Comparison of ENCODE assay signal across 8 cellular contexts in the genomic region with DNA sequence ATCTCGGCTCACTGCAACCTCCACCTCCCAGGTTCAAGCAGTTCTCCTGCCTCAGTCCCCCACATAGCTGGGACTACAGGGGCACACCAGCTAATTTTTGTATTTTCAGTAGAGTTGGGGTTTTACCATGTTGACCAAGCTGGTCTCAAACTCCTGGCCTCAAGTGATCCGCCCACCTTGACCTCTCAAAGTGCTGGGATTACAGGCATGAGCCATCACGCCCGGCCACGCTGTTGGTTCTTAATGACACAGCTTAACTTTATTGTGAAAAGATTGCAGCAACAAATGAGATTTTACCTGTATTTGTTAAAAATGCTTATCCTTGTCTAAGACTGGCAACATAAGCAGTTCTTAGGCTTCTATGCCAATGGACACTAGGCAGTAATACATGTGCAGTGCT. TPM values are rescaled to one million over a fixed set of nuclear protein-coding genes. Genes with fewer than 3 reads are reported as not detected.
A peak's percentile ranks its signal among the peaks of the same experiment; 100 is the strongest.
DNase-seq lines count a peak whose midpoint lies in the region; ATAC-seq and TF ChIP-seq lines count a peak whose summit lies in the region.
"Not testable (repeated sequence)": the region's sequence is repeated elsewhere in the genome, so short reads cannot be mapped to it uniquely, and the experiment has no call there.

No MANE protein-coding gene starts in this region.

- H3K4me3 Mint-ChIP-seq in activated CD4-positive, alpha-beta memory T cell treated with anti-CD3 and anti-CD28 coated beads for 36 hours: peak overlapping the region; percentile 93
- H3K4me3 Mint-ChIP-seq in activated naive CD8-positive, alpha-beta T cell treated with anti-CD3 and anti-CD28 coated beads, Interleukin-2, amount 50 U/mL, for 24 hours: peak overlapping the region; percentile 88
- peak overlapping the region; percentile 94 for H3K4me3 Mint-ChIP-seq in mesothelial cell of epicardium
- H3K4me3 Mint-ChIP-seq in type B pancreatic cell: peak overlapping the region; percentile 80

- H3K9me3 Mint-ChIP-seq in activated CD4-positive, alpha-beta memory T cell treated with anti-CD3 and anti-CD28 coated beads for 36 hours; activated naive CD8-positive, alpha-beta T cell treated with anti-CD3 and anti-CD28 coated beads, Interleukin-2, amount 50 U/mL, for 24 hours; mesothelial cell of epicardium; type B pancreatic cell: not testable (repeated sequence)

- H3K9ac ChIP-seq in PC-3 (ENCODE audit: low read length): not testable (repeated sequence)

- peak overlapping the region; percentile 49 for H3K27ac Mint-ChIP-seq in activated CD4-positive, alpha-beta memory T cell treated with anti-CD3 and anti-CD28 coated beads for 36 hours
- peak overlapping the region; percentile 40 for H3K27ac Mint-ChIP-seq in activated naive CD8-positive, alpha-beta T cell treated with anti-CD3 and anti-CD28 coated beads, Interleukin-2, amount 50 U/mL, for 24 hours
- H3K27ac Mint-ChIP-seq in mesothelial cell of epicardium (peak overlapping the region; percentile 66), type B pancreatic cell (peak overlapping the region; percentile 6)

- not testable (repeated sequence) for H4K20me1 ChIP-seq in DOHH2 (ENCODE audit: control insufficient read depth, insufficient read depth, low read depth, low read length)
- H4K20me1 ChIP-seq in PC-3 (ENCODE audit: low read length): peaks cover 27% of the 10 kb centered on the region

- peaks cover 51% of the 10 kb centered on the region for H3K4me1 Mint-ChIP-seq in activated CD4-positive, alpha-beta memory T cell treated with anti-CD3 and anti-CD28 coated beads for 36 hours (ENCODE audit: low read depth)
- H3K4me1 Mint-ChIP-seq in activated naive CD8-positive, alpha-beta T cell treated with anti-CD3 and anti-CD28 coated beads, Interleukin-2, amount 50 U/mL, for 24 hours: peaks cover 56% of the 10 kb centered on the region
- H3K4me1 Mint-ChIP-seq in mesothelial cell of epicardium (peaks cover 44% of the 10 kb centered on the region), type B pancreatic cell (ENCODE audit: unreplicated experiment) (peaks cover 38% of the 10 kb centered on the region)

- H3K9me2 ChIP-seq in DOHH2 (replicated peaks; ENCODE audit: control insufficient read depth, low read length); PC-3 (replicated peaks; ENCODE audit: low read length): not testable (repeated sequence)

- H3F3A ChIP-seq in DOHH2 (ENCODE audit: control insufficient read depth, insufficient read depth) (peaks cover 27% of the 10 kb centered on the region), PC-3 (ENCODE audit: low read length, unreplicated experiment) (peaks cover 11% of the 10 kb centered on the region)

- H3K4me3 ChIP-seq in DOHH2 (ENCODE audit: low read length); epithelial cell of esophagus (ENCODE audit: low read length): not testable (repeated sequence)
- H3K4me3 ChIP-seq in PC-3 (ENCODE audit: low read length): peak overlapping the region; percentile 81; the same call in 1 of the 2 replicates
- H3K4me3 ChIP-seq in psoas muscle: peak overlapping the region; percentile 93

- not testable (repeated sequence) for H3K27me3 Mint-ChIP-seq in activated CD4-positive, alpha-beta memory T cell treated with anti-CD3 and anti-CD28 coated beads for 36 hours; activated naive CD8-positive, alpha-beta T cell treated with anti-CD3 and anti-CD28 coated beads, Interleukin-2, amount 50 U/mL, for 24 hours; mesothelial cell of epicardium (ENCODE audit: low read depth); type B pancreatic cell

- H3K36me3 ChIP-seq in DOHH2 (ENCODE audit: control insufficient read depth, low read length) (peaks cover 32% of the 10 kb centered on the region), PC-3 (ENCODE audit: low read depth, low read length) (peaks cover 14% of the 10 kb centered on the region), psoas muscle (ENCODE audit: insufficient read depth in 1 of 2, low read depth in 1 of 2) (peaks cover 6 to 26% of the 10 kb centered on the region in 2 donors)

- H3K4me2 ChIP-seq in DOHH2 (ENCODE audit: low read length): peak overlapping the region; percentile 28
- H3K4me2 ChIP-seq in PC-3 (ENCODE audit: low read length): peak overlapping the region; percentile 86

- intact Hi-C loops in PC-3 (cut with micrococcal nuclease); psoas muscle (cut with DNase I): not testable (repeated sequence)
- intact Hi-C loops in activated CD4-positive, alpha-beta memory T cell treated with anti-CD3 and anti-CD28 coated beads for 36 hours (cut with micrococcal nuclease): loop anchor here (10.0 kb wide), 1 partner anchor 201 kb away; no protein-coding TSS in a partner anchor

- not testable (repeated sequence) for BruUV-seq in PC-3 (replicated peaks; lab: Mats Ljungman, UMichigan)

- POLR2A ChIA-PET in PC-3 (lab: Charles Lee; ENCODE audit: unreplicated experiment): interaction anchor here (0.6 to 0.7 kb wide), 2 partner anchors 31 to 663 kb away, joined by 5 to 7 read pairs; no protein-coding TSS in a partner anchor
- POLR2A ChIA-PET in activated CD4-positive, alpha-beta memory T cell treated with anti-CD3 and anti-CD28 coated beads for 36 hours (lab: Charles Lee): interaction anchor here (1.0 to 5.3 kb wide), 3 partner anchors 26 to 56 kb away, joined by 3 to 53 read pairs (median 50); a partner anchor contains a TSS

- H3K27ac ChIP-seq in DOHH2 (ENCODE audit: low read depth, low read length); PC-3 (ENCODE audit: low read length): not testable (repeated sequence)
- H3K27ac ChIP-seq in psoas muscle: peak overlapping the region; percentile 99

- not testable (repeated sequence) for H3K27me3 ChIP-seq in DOHH2 (ENCODE audit: control insufficient read depth, low read length); PC-3 (ENCODE audit: low read length); psoas muscle (ENCODE audit: insufficient read depth in 3 of 3, low read length in 2 of 3)

- H3K9me3 ChIP-seq in DOHH2 (ENCODE audit: control insufficient read depth, insufficient read depth, low read length); PC-3 (ENCODE audit: low read length); psoas muscle: not testable (repeated sequence)

- CTCF ChIA-PET in PC-3 (lab: Charles Lee): not testable (repeated sequence)
- CTCF ChIA-PET in activated CD4-positive, alpha-beta memory T cell treated with anti-CD3 and anti-CD28 coated beads for 36 hours (lab: Charles Lee): interaction anchor here (0.6 to 4.2 kb wide), 5 partner anchors 10 to 55 kb away, joined by 3 to 34 read pairs (median 3); a partner anchor contains a TSS

- peaks cover 35% of the 10 kb centered on the region for H3K36me3 Mint-ChIP-seq in activated CD4-positive, alpha-beta memory T cell treated with anti-CD3 and anti-CD28 coated beads for 36 hours
- peaks cover 34% of the 10 kb centered on the region for H3K36me3 Mint-ChIP-seq in activated naive CD8-positive, alpha-beta T cell treated with anti-CD3 and anti-CD28 coated beads, Interleukin-2, amount 50 U/mL, for 24 hours (ENCODE audit: low read depth)
- H3K36me3 Mint-ChIP-seq in mesothelial cell of epicardium (peaks cover 26% of the 10 kb centered on the region), type B pancreatic cell (peaks cover 39% of the 10 kb centered on the region)

- not testable (repeated sequence) for DNase-seq in PC-3; activated CD4-positive, alpha-beta memory T cell treated with anti-CD3 and anti-CD28 coated beads for 36 hours; activated naive CD8-positive, alpha-beta T cell treated with anti-CD3 and anti-CD28 coated beads, Interleukin-2, amount 50 U/mL, for 24 hours; mesothelial cell of epicardium (ENCODE audit: low spot score in 2 of 2, unreplicated experiment in 2 of 2); type B pancreatic cell (ENCODE audit: extremely low spot score, unreplicated experiment)
- DNase-seq in epithelial cell of esophagus (ENCODE audit: low read depth): peak; percentile 31
- peak in 1 of 2 donors; percentile 10 for DNase-seq in psoas muscle

- not testable (repeated sequence) for TF ChIP-seq CTCF in DOHH2 (IDR thresholded peaks at IDR 0.05; ENCODE audit: low read depth, low read length, poor library complexity, severe bottlenecking); PC-3 (conservative IDR thresholded peaks at IDR 0.05; ENCODE audit: low read depth, low read length); epithelial cell of esophagus (IDR thresholded peaks at IDR 0.05; ENCODE audit: insufficient read depth, low read depth, low read length, missing control alignments); mesothelial cell of epicardium (IDR thresholded peaks at IDR 0.05; ENCODE audit: unreplicated experiment); psoas muscle (IDR thresholded peaks at IDR 0.05); type B pancreatic cell (conservative IDR thresholded peaks at IDR 0.05)

- peaks cover 51% of the 10 kb centered on the region for H3K4me1 ChIP-seq in DOHH2 (ENCODE audit: control insufficient read depth, low read length)
- H3K4me1 ChIP-seq in PC-3 (ENCODE audit: insufficient read depth, low read length): peaks cover 24% of the 10 kb centered on the region
- H3K4me1 ChIP-seq in psoas muscle: peaks cover 22% of the 10 kb centered on the region

- not testable (repeated sequence) for H2AFZ ChIP-seq in PC-3 (ENCODE audit: low read length)

- ATAC-seq in PC-3; activated naive CD8-positive, alpha-beta T cell treated with anti-CD3 and anti-CD28 coated beads, Interleukin-2, amount 50 U/mL, for 24 hours; psoas muscle: not testable (repeated sequence)

- 69 to 87% (median 73%) methylated on average over 5 of the region's 5 CpGs for whole genome bisulfite sequencing in psoas muscle, 3 donors

- H3K79me2 ChIP-seq in DOHH2 (ENCODE audit: control insufficient read depth, low read length): peaks cover 27% of the 10 kb centered on the region
- peaks cover 27% of the 10 kb centered on the region for H3K79me2 ChIP-seq in PC-3 (ENCODE audit: low read length)

RNA-seq across cellular contexts. Expression of a gene that starts 2.9 kb away (rescaled TPM):
- total RNA-seq in PC-3 (2014; rRNA removed) (2,112 and 2,970 TPM in 2 replicates), mesothelial cell of epicardium (1,270 to 1,309 TPM (median 1,304 TPM) in 3 replicates), psoas muscle (1,000 to 10,000 TPM; 1,704 to 3,203 (median 2,212) TPM), type B pancreatic cell (ENCODE audit: low replicate concordance) (1,306 and 1,802 TPM in 2 replicates)
- 1,000 to 10,000 TPM; 1,695 to 1,771 TPM for total RNA-seq in activated CD4-positive, alpha-beta memory T cell treated with anti-CD3 and anti-CD28 coated beads for 36 hours
- polyA plus RNA-seq in psoas muscle: 1,000 to 10,000 TPM in 2 of 3 donors, 100 to 1,000 TPM in 1; 700 to 1,893 (median 1,030) TPM

RNA-seq across cellular contexts. Expression of a gene that starts 30.5 kb away (rescaled TPM):
- total RNA-seq in PC-3 (2014; rRNA removed) (not detected in 2 replicates), mesothelial cell of epicardium (98.7 to 107 TPM (median 102 TPM) in 3 replicates), psoas muscle (10 to 100 TPM; 29.6 to 44.3 (median 34.1) TPM), type B pancreatic cell (ENCODE audit: low replicate concordance) (42.9 and 152 TPM in 2 replicates)
- 10 to 100 TPM; 43.0 to 44.2 TPM for total RNA-seq in activated CD4-positive, alpha-beta memory T cell treated with anti-CD3 and anti-CD28 coated beads for 36 hours
- 10 to 100 TPM; 36.5 to 68.3 (median 42.6) TPM for polyA plus RNA-seq in psoas muscle

RNA-seq across cellular contexts. Expression of a gene that starts 31.6 kb away (rescaled TPM):
- total RNA-seq in PC-3 (2014; rRNA removed) (0.69 and 1.9 TPM in 2 replicates), mesothelial cell of epicardium (1.9 to 4.5 TPM (median 2.1 TPM) in 3 replicates), psoas muscle (10 to 100 TPM in 1 of 4 donors, 1 to 10 TPM in 3; 3.9 to 10.3 (median 6.7) TPM), type B pancreatic cell (ENCODE audit: low replicate concordance) (0.52 and 1.7 TPM in 2 replicates)
- total RNA-seq in activated CD4-positive, alpha-beta memory T cell treated with anti-CD3 and anti-CD28 coated beads for 36 hours: 10 to 100 TPM; 46.0 to 50.6 TPM
- polyA plus RNA-seq in psoas muscle: 1 to 10 TPM; 1.6 to 3.8 (median 3.4) TPM

Comparison
In these comparisons a context has a peak if more than half of its experiments do, and no peak if none do; other contexts are left out.
1. H3K27ac Mint-ChIP-seq: peak in every context shown above with its lines; median percentile 66 in mesothelial cell of epicardium; 49 in activated CD4-positive, alpha-beta memory T cell treated with anti-CD3 and anti-CD28 coated beads for 36 hours; 40 in activated naive CD8-positive, alpha-beta T cell treated with anti-CD3 and anti-CD28 coated beads, Interleukin-2, amount 50 U/mL, for 24 hours; 6 in type B pancreatic cell.
2. RNA of a gene that starts 30.5 kb away (total RNA-seq): 42.9 to 152 TPM in type B pancreatic cell, 98.7 to 107 TPM in mesothelial cell of epicardium, 43.0 to 44.2 TPM in activated CD4-positive, alpha-beta memory T cell treated with anti-CD3 and anti-CD28 coated beads for 36 hours and 29.6 to 44.3 TPM in psoas muscle; not detected in PC-3; every median in the first group is over 10 times any median in the second.
3. Peak in every context shown above with its lines, with median percentiles within 50 percentile points of each other: H3K4me3 Mint-ChIP-seq.